22 cellular contexts compared by ENCODE assay signal in genomic region chr3:108024146-108024836, GRCh38.
"Had no signal": no experiment of that assay in that cellular context is flagged by ENCODE, and none has a peak within 500 bp of the region (broad histone marks: within the 10 kb centered on the region; RNA-seq: fewer than 3 reads in every experiment).

No MANE protein-coding gene starts in this region.

- H3K27ac Mint-ChIP-seq: activated naive CD4-positive, alpha-beta T cell treated with anti-CD3 and anti-CD28 coated beads, Interleukin-2, amount 50 U/mL, for 24 hours; memory B cell; T-cell; type B pancreatic cell had no signal

- ATAC-seq: activated T-cell treated with anti-CD3 and anti-CD28 coated beads, Interleukin-2, amount 50 U/mL, for 4 hours; gastroesophageal sphincter; left lung; naive thymus-derived CD8-positive, alpha-beta T cell; T-cell had no signal

- H3K4me3 Mint-ChIP-seq: activated naive CD4-positive, alpha-beta T cell treated with anti-CD3 and anti-CD28 coated beads, Interleukin-2, amount 50 U/mL, for 24 hours; activated T-cell treated with anti-CD3 and anti-CD28 coated beads, Interleukin-2, amount 50 U/mL, for 4 hours; central memory CD8-positive, alpha-beta T cell; memory B cell; naive thymus-derived CD8-positive, alpha-beta T cell; T-cell; type B pancreatic cell had no signal

- H3K27me3 Mint-ChIP-seq: activated naive CD4-positive, alpha-beta T cell treated with anti-CD3 and anti-CD28 coated beads, Interleukin-2, amount 50 U/mL, for 24 hours; central memory CD8-positive, alpha-beta T cell; naive thymus-derived CD8-positive, alpha-beta T cell; T-cell; type B pancreatic cell had no signal

- DNase-seq: activated CD4-positive, alpha-beta T cell treated with anti-CD3 and anti-CD28 coated beads, Interleukin-2, amount 50 U/mL, for 48 hours; activated effector memory CD4-positive, alpha-beta T cell treated with Interleukin-2 at 50 U/mL for 16 hours; activated T-cell treated with anti-CD3 and anti-CD28 coated beads, Interleukin-2, amount 50 U/mL, for 4 hours; adrenal gland; cortex of kidney; effector CD8-positive, alpha-beta T cell; islet precursor cell; left lung; naive thymus-derived CD8-positive, alpha-beta T cell; right cardiac atrium; stimulated activated CD4-positive, alpha-beta T cell treated with anti-CD3 and anti-CD28 coated beads, Interleukin-4, amount 100 ng/mL, for 24 hours; stimulated activated naive CD4-positive, alpha-beta T cell treated with Interleukin-2 at 50 U/mL for 16 hours; substantia nigra; T-cell; T1000 had no signal

- H3K27me3 ChIP-seq: adrenal gland, gastroesophageal sphincter, left lung had no signal

- H3K4me3 ChIP-seq: adrenal gland, gastroesophageal sphincter, left lung, skin epidermis had no signal

- H3K9me3 ChIP-seq: adrenal gland, gastroesophageal sphincter had no signal

- H3K4me1 ChIP-seq: adrenal gland, gastroesophageal sphincter, left lung had no signal

- H3K9me3 Mint-ChIP-seq: activated naive CD4-positive, alpha-beta T cell treated with anti-CD3 and anti-CD28 coated beads, Interleukin-2, amount 50 U/mL, for 24 hours; central memory CD8-positive, alpha-beta T cell; memory B cell had no signal

- H3K27ac ChIP-seq: adrenal gland, gastroesophageal sphincter, left lung, skin epidermis, VCaP had no signal

- H3K36me3 ChIP-seq: adrenal gland, gastroesophageal sphincter, left lung had no signal

- H3K36me3 Mint-ChIP-seq: type B pancreatic cell had no signal

- H3K4me1 Mint-ChIP-seq: central memory CD8-positive, alpha-beta T cell had no signal
